8 cellular contexts compared by ENCODE assay signal in the genomic region with DNA sequence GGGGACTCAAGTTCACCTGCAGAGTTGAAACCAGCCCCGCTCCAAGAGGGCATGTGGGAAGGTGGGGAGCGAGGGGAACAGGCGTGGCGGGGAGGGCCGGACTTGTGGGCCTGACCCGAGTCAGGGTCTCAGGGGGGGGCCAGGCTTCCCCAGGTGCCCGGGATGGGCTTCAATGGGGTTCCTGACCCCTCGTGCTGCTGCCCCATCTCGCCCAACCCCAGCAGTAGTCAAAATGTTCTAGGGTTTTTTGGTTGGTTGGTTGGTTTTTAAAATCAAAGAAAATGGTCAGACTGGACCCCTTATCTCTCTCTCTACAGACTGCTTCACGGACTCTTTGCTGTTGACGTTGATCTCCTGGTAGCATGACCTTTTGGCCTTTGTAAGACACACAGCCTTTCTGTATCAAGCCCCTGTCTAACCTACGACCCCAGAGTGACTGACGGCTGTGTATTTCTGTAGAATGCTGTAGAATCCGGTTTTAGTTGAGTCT.
DNase-seq lines count a peak whose midpoint lies in the region; ATAC-seq and TF ChIP-seq lines count a peak whose summit lies in the region.

No MANE protein-coding gene starts in this region.

- H3K27ac ChIP-seq in H9 (ENCODE audit: insufficient read length, low read depth, low read length) (no peak overlapping the region), skeletal muscle tissue (ENCODE audit: low read depth, low read length) (no peak overlapping the region)

- H3K79me2 ChIP-seq in H9 (ENCODE audit: insufficient read depth, low read length), result no peaks in the 10 kb centered on the region

- POLR2A ChIA-PET in WTC11 (lab: Charles Lee), result no interaction called here

- H3K18ac ChIP-seq in H9 (ENCODE audit: insufficient read length, low read depth, low read length), result no peak overlapping the region

- H3K4me3 Mint-ChIP-seq in H9, result peak overlapping the region in 1 of 2 experiments; percentile 74; a peak in 2 of 5 replicates
- no peak overlapping the region; the same call in 1 of the 2 replicates for H3K4me3 Mint-ChIP-seq in WTC11

- CTCF ChIA-PET in WTC11 (lab: Charles Lee), result interaction anchor here (0.6 to 4.7 kb wide), 39 partner anchors 8 to 891 kb away, joined by 3 to 65 read pairs (median 4); partner anchors contain the start of genes NUDT21 and OGFOD1

- no peaks in the 10 kb centered on the region for H4K20me1 ChIP-seq in H9 (ENCODE audit: control insufficient read depth, insufficient read depth, insufficient read length)

- TF ChIP-seq CTCF in H9 (conservative IDR thresholded peaks at IDR 0.05) (no peak), WTC11 (IDR thresholded peaks at IDR 0.05) (no peak)

- H3K56ac ChIP-seq in H9 (ENCODE audit: insufficient read length, low read depth, low read length), result no peak overlapping the region

- no peak overlapping the region for H4K91ac ChIP-seq in H9 (ENCODE audit: insufficient read length, low read depth, low read length)

- H3K4me2 ChIP-seq in H9 (ENCODE audit: insufficient read depth, insufficient read length, low read length), result no peak overlapping the region

- no peak overlapping the region for H2BK20ac ChIP-seq in H9 (ENCODE audit: low read depth, low read length, poor library complexity, severe bottlenecking)

- H3K36me3 ChIP-seq in skeletal muscle tissue (ENCODE audit: control insufficient read depth in 3 of 3, insufficient read depth in 3 of 3, low read length in 3 of 3), result no peaks in the 10 kb centered on the region

- intact Hi-C loops in cardiac septum (cut with DNase I), result no loop called here

- no CpG with 5 or more reads among the region's 14 CpGs for WGBS in H9 (ENCODE audit: extremely low coverage, insufficient read length, low lambda C conversion rate)

- no peak overlapping the region for H4K8ac ChIP-seq in H9 (replicated peaks; ENCODE audit: insufficient read length, low read depth, low read length)

- H2AK5ac ChIP-seq in H9 (ENCODE audit: insufficient read length, low read length), result no peak overlapping the region

- no peak overlapping the region for H3T11ph ChIP-seq in H9 (ENCODE audit: low read length)

- no peak overlapping the region for H3K14ac ChIP-seq in H9 (ENCODE audit: insufficient read depth, low read length)

- H2AFZ ChIP-seq in H9 (ENCODE audit: low read length), result no peak overlapping the region

- no peaks in the 10 kb centered on the region; the same call in none of the 2 replicates for H3K27me3 Mint-ChIP-seq in H9 (ENCODE audit: low read depth)
- no peaks in the 10 kb centered on the region for H3K27me3 Mint-ChIP-seq in WTC11 (ENCODE audit: low read depth)

- H3K23ac ChIP-seq in H9 (ENCODE audit: insufficient read length, low read depth, low read length), result no peak overlapping the region

- H3K4ac ChIP-seq in H9 (ENCODE audit: low read depth, low read length), result no peak overlapping the region

- no peak overlapping the region for H2BK15ac ChIP-seq in H9 (ENCODE audit: low read depth, low read length)

- H3K27ac Mint-ChIP-seq in H9 (no peak overlapping the region; a peak in 2 of 7 replicates), WTC11 (no peak overlapping the region)

- H3K23me2 ChIP-seq in H9 (ENCODE audit: insufficient read length, low read depth, low read length, poor library complexity, severe bottlenecking), result no peaks in the 10 kb centered on the region

- H2BK5ac ChIP-seq in H9 (ENCODE audit: insufficient read length, low read length), result no peak overlapping the region

- H2BK120ac ChIP-seq in H9 (ENCODE audit: low read depth, low read length, poor library complexity, severe bottlenecking), result no peak overlapping the region

- ATAC-seq in WTC11 (no peak), HG02623 (IDR thresholded peaks at IDR 0.05; ENCODE audit: unreplicated experiment) (no peak), GM21619 (IDR thresholded peaks at IDR 0.05; ENCODE audit: unreplicated experiment) (no peak)

- no peaks in the 10 kb centered on the region for H3K9me3 Mint-ChIP-seq in H9
- no peaks in the 10 kb centered on the region for H3K9me3 Mint-ChIP-seq in WTC11

- no peaks in the 10 kb centered on the region for H3K9me3 ChIP-seq in H9 (ENCODE audit: control insufficient read depth, low read depth, low read length)
- H3K9me3 ChIP-seq in skeletal muscle tissue (ENCODE audit: control insufficient read depth in 3 of 3, low read length in 3 of 3), result no peaks in the 10 kb centered on the region

- no peak overlapping the region for H2BK12ac ChIP-seq in H9 (ENCODE audit: insufficient read length, low read depth, low read length)

- H3K9ac ChIP-seq in H9 (ENCODE audit: extremely low read depth, insufficient read length, low read length), result no peak overlapping the region
- H3K9ac ChIP-seq in skeletal muscle tissue (ENCODE audit: low read depth in 1 of 3, low read length in 3 of 3), result peak overlapping the region; percentile 67 to 82 (median 69)

- H3K79me1 ChIP-seq in H9 (ENCODE audit: insufficient read depth, low read depth, low read length, poor library complexity, severe bottlenecking), result no peaks in the 10 kb centered on the region

- H3K36me3 Mint-ChIP-seq in H9 (ENCODE audit: insufficient read depth in 1 of 3, low read depth in 3 of 3) (no peaks in the 10 kb centered on the region; a peak in 1 of 7 replicates), WTC11 (no peaks in the 10 kb centered on the region)

- no peaks in the 10 kb centered on the region for H3K27me3 ChIP-seq in H9 (ENCODE audit: insufficient read depth, low read length)
- H3K27me3 ChIP-seq in skeletal muscle tissue (ENCODE audit: control insufficient read depth in 3 of 3, insufficient read depth in 3 of 3, low read length in 3 of 3), result no peaks in the 10 kb centered on the region

- H4K5ac ChIP-seq in H9 (ENCODE audit: insufficient read length, low read depth, low read length), result no peak overlapping the region

- H3K4me3 ChIP-seq in skeletal muscle tissue (ENCODE audit: low read length in 3 of 3), result peak overlapping the region; percentile 15 to 63 (median 47)

- H3K4me1 Mint-ChIP-seq in H9 (peaks cover 26 to 41% of the 10 kb centered on the region in 2 experiments), WTC11 (peaks cover 35% of the 10 kb centered on the region)

- DNase-seq in H9 (peak; percentile 25), WTC11 (ENCODE audit: low spot score) (peak; percentile 10), cardiac septum (ENCODE audit: low spot score) (peak; percentile 63), NOMO-1 treated with DMSO at 0.1 percent for 48 hours (lab: John Stamatoyannopoulos, UW; ENCODE audit: unreplicated experiment) (no peak), NCI-H2196 treated with DMSO at 0.1 percent for 48 hours (lab: John Stamatoyannopoulos, UW; ENCODE audit: unreplicated experiment) (no peak)

- no peaks in the 10 kb centered on the region; the same call in 1 of the 2 replicates for H3K4me1 ChIP-seq in H9 (ENCODE audit: insufficient read depth, low read length)
- H3K4me1 ChIP-seq in skeletal muscle tissue (ENCODE audit: control insufficient read depth in 3 of 3, insufficient read depth in 3 of 3, low read length in 3 of 3), result peaks cover 23 to 34% (median 23%) of the 10 kb centered on the region in 3 donors

TF ChIP-seq in WTC11, 78 proteins besides CTCF, POLR2A, EP300 and RAD21:
- TF ChIP-seq, protein P1, sequence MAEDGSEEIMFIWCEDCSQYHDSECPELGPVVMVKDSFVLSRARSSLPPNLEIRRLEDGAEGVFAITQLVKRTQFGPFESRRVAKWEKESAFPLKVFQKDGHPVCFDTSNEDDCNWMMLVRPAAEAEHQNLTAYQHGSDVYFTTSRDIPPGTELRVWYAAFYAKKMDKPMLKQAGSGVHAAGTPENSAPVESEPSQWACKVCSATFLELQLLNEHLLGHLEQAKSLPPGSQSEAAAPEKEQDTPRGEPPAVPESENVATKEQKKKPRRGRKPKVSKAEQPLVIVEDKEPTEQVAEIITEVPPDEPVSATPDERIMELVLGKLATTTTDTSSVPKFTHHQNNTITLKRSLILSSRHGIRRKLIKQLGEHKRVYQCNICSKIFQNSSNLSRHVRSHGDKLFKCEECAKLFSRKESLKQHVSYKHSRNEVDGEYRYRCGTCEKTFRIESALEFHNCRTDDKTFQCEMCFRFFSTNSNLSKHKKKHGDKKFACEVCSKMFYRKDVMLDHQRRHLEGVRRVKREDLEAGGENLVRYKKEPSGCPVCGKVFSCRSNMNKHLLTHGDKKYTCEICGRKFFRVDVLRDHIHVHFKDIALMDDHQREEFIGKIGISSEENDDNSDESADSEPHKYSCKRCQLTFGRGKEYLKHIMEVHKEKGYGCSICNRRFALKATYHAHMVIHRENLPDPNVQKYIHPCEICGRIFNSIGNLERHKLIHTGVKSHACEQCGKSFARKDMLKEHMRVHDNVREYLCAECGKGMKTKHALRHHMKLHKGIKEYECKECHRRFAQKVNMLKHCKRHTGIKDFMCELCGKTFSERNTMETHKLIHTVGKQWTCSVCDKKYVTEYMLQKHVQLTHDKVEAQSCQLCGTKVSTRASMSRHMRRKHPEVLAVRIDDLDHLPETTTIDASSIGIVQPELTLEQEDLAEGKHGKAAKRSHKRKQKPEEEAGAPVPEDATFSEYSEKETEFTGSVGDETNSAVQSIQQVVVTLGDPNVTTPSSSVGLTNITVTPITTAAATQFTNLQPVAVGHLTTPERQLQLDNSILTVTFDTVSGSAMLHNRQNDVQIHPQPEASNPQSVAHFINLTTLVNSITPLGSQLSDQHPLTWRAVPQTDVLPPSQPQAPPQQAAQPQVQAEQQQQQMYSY (CRISPR knock-in tag; IDR thresholded peaks at IDR 0.05), result no peak
- TF ChIP-seq EMX1 (CRISPR knock-in tag; IDR thresholded peaks at IDR 0.05), result no peak
- no peak for TF ChIP-seq ZNF138 (CRISPR knock-in tag; conservative IDR thresholded peaks at IDR 0.05)
- no peak for TF ChIP-seq USF2 (CRISPR knock-in tag; IDR thresholded peaks at IDR 0.05)
- no peak for TF ChIP-seq NFE2L1 (CRISPR knock-in tag; IDR thresholded peaks at IDR 0.05)
TF ChIP-seq in WTC11: peak in this region for 0.

Comparison
In these comparisons a context has a peak if more than half of its experiments do, and no peak if none do; other contexts are left out.
1. DNase-seq: peak in H9 (single experiment), WTC11 (single experiment) and cardiac septum (single experiment); none in NOMO-1 treated with DMSO at 0.1 percent for 48 hours (single experiment) and NCI-H2196 treated with DMSO at 0.1 percent for 48 hours (single experiment).